ENCODE assay signal across 31 cellular contexts in genomic region chr3:55790596-55791350, GRCh38.
A peak's percentile ranks its signal among the peaks of the same experiment; 100 is the strongest.
DNase-seq lines count a peak whose midpoint lies in the region; ATAC-seq, FAIRE-seq and TF ChIP-seq lines count a peak whose summit lies in the region.
"Had no signal": no experiment of that assay in that cellular context is flagged by ENCODE, and none has a peak within 500 bp of the region (broad histone marks: within the 10 kb centered on the region; RNA-seq: fewer than 3 reads in every experiment).

No MANE protein-coding gene starts in this region.

- H3K9ac ChIP-seq in mesenchymal stem cell (ENCODE audit: low read length) = no peak overlapping the region

- no peak for FAIRE-seq in urothelium cell line (lab: Jason Lieb, UNC)
- FAIRE-seq: GM12892, H1, HepG2, islet of Langerhans had no signal

- no peak overlapping the region for H2BK5ac ChIP-seq in mesenchymal stem cell (ENCODE audit: low read depth, low read length, poor library complexity, severe bottlenecking)

- peak overlapping the region; percentile 95 to 96 for H3K18ac ChIP-seq in mesenchymal stem cell (ENCODE audit: low read depth in 1 of 2, low read length in 2 of 2)

- H2BK12ac ChIP-seq in mesenchymal stem cell (ENCODE audit: low read length in 2 of 2) = peak overlapping the region; percentile 99 to 100

- peak overlapping the region; percentile 99 for H4K91ac ChIP-seq in mesenchymal stem cell (ENCODE audit: low read length)

- H3K9me3 ChIP-seq in mesenchymal stem cell (ENCODE audit: control insufficient read depth, low read length) = no peaks in the 10 kb centered on the region
- no peaks in the 10 kb centered on the region for H3K9me3 ChIP-seq in esophagus squamous epithelium
- H3K9me3 ChIP-seq: body of pancreas had no signal

- H2AK5ac ChIP-seq in mesenchymal stem cell (ENCODE audit: low read length, severe bottlenecking) = no peak overlapping the region

- no peak overlapping the region for H3K23ac ChIP-seq in mesenchymal stem cell (ENCODE audit: low read length in 2 of 2)

- no peaks in the 10 kb centered on the region for H3K4me1 ChIP-seq in mesenchymal stem cell (ENCODE audit: control insufficient read depth, insufficient read depth, low read depth, low read length)
- no peaks in the 10 kb centered on the region for H3K4me1 ChIP-seq in esophagus squamous epithelium
- H3K4me1 ChIP-seq: body of pancreas, foreskin keratinocyte had no signal

- peak overlapping the region; percentile 98 for H4K8ac ChIP-seq in mesenchymal stem cell (ENCODE audit: low read length)

- no peak overlapping the region for H3K4me2 ChIP-seq in mesenchymal stem cell (ENCODE audit: low read length, poor library complexity, severe bottlenecking)
- H3K4me2 ChIP-seq: hepatocyte had no signal

- H3K4me3 ChIP-seq in mesenchymal stem cell (ENCODE audit: insufficient read depth in 1 of 2, low read depth in 1 of 2, low read length in 2 of 2) (no peak overlapping the region), esophagus squamous epithelium (no peak overlapping the region)
- H3K4me3 ChIP-seq: body of pancreas, hepatocyte had no signal

- peak overlapping the region; percentile 65 for H2BK120ac ChIP-seq in mesenchymal stem cell (ENCODE audit: low read depth, low read length)

- H3K14ac ChIP-seq in mesenchymal stem cell (ENCODE audit: low read length in 2 of 2) = peak overlapping the region in 1 of 2 experiments; percentile 91

- no peaks in the 10 kb centered on the region for H3K79me1 ChIP-seq in mesenchymal stem cell (replicated peaks; ENCODE audit: low read length, poor library complexity, severe bottlenecking)

- DNase-seq in H4 (ENCODE audit: low spot score) (peak; percentile 41), NCI-H2029 treated with DMSO at 0.1 percent for 48 hours (lab: John Stamatoyannopoulos, UW) (peak; percentile 4), amniotic epithelial cell (ENCODE audit: low read depth) (peak; percentile 23), mesenchymal stem cell (peak; percentile 60), urothelium cell line (ENCODE audit: low spot score) (no peak), esophagus squamous epithelium (lab: John Stamatoyannopoulos, UW) (no peak)
- DNase-seq: activated CD4-positive, alpha-beta memory T cell treated with anti-CD3 and anti-CD28 coated beads, Interleukin-2, amount 10 ng/mL, durations not matched to agents 7 days and 5 days; body of pancreas; C1 segment of cervical spinal cord; Calu3; cerebellar nuclear complex; foreskin keratinocyte; left ventricle myocardium superior; NCI-H1436; NCI-H2171; NCI-H510A treated with DMSO at 0.1 percent for 48 hours; NK-92 treated with Interleukin-12 subunit alpha and Interleukin-12 subunit beta, amount 100 ng/mL, for 24 hours; posterior cingulate gyrus; RPMI8226; stimulated activated CD4-positive, alpha-beta T cell treated with anti-CD3 and anti-CD28 coated beads, Interleukin-15, amount 100 ng/mL, for 24 hours; stimulated activated naive CD8-positive, alpha-beta T cell treated with anti-CD3 and anti-CD28 coated beads, Interleukin-15, Interleukin-2, amounts not matched to agents 100 U/mL and 50 U/mL, for 24 hours had no signal

- H3K36me3 ChIP-seq in mesenchymal stem cell (ENCODE audit: control insufficient read depth in 1 of 2, insufficient read depth in 2 of 2, low read depth in 1 of 2, low read length in 2 of 2) = no peaks in the 10 kb centered on the region
- no peaks in the 10 kb centered on the region for H3K36me3 ChIP-seq in esophagus squamous epithelium

- ATAC-seq in GM18498 (IDR thresholded peaks at IDR 0.05; ENCODE audit: unreplicated experiment) = no peak
- ATAC-seq in HG02973 (IDR thresholded peaks at IDR 0.05; ENCODE audit: unreplicated experiment) = no peak
- ATAC-seq: activated CD4-positive, CD25-positive, alpha-beta regulatory T cell treated with anti-CD3 and anti-CD28 coated beads, Interleukin-2, amount 50 U/mL, for 24 hours; body of pancreas; foreskin keratinocyte; HepG2; left ventricle myocardium superior; sciatic nerve; stimulated activated naive CD8-positive, alpha-beta T cell treated with anti-CD3 and anti-CD28 coated beads, Interleukin-15, Interleukin-2, amounts not matched to agents 100 U/mL and 50 U/mL, for 24 hours had no signal

- H3K27me3 ChIP-seq in mesenchymal stem cell (ENCODE audit: control insufficient read depth in 1 of 2, insufficient read depth in 1 of 2, low read length in 2 of 2) = no peaks in the 10 kb centered on the region
- no peaks in the 10 kb centered on the region for H3K27me3 ChIP-seq in esophagus squamous epithelium
- H3K27me3 ChIP-seq: body of pancreas, foreskin keratinocyte, hepatocyte had no signal

- H2AFZ ChIP-seq in mesenchymal stem cell (ENCODE audit: low read depth, low read length) = no peak overlapping the region
- H2AFZ ChIP-seq: hepatocyte had no signal

- H2BK15ac ChIP-seq in mesenchymal stem cell (ENCODE audit: low read depth, poor library complexity, severe bottlenecking) = no peak overlapping the region

- WGBS in mesenchymal stem cell = 40% methylated on average over 2 of the region's 3 CpGs
- 83 to 85% methylated on average over 3 of the region's 3 CpGs for WGBS in esophagus squamous epithelium, 2 donors

- no peak for TF ChIP-seq CTCF in esophagus squamous epithelium (IDR thresholded peaks at IDR 0.05)

- peak overlapping the region; percentile 98 to 99 for H3K4ac ChIP-seq in mesenchymal stem cell (ENCODE audit: low read depth in 1 of 2, low read length in 2 of 2)

- TF ChIP-seq POLR2A in esophagus squamous epithelium (IDR thresholded peaks at IDR 0.05) = no peak

- H3K27ac ChIP-seq in mesenchymal stem cell (ENCODE audit: low read length, poor library complexity, severe bottlenecking) = no peak overlapping the region
- H3K27ac ChIP-seq in esophagus squamous epithelium = no peak overlapping the region
- H3K27ac ChIP-seq: body of pancreas, foreskin keratinocyte, hepatocyte, HL-60 had no signal

- intact Hi-C loops in esophagus squamous epithelium (cut with DNase I) = no loop called here

Comparison
In these comparisons a context has a peak if more than half of its experiments do, and no peak if none do; other contexts are left out.
1. DNase-seq: peak in H4 (single experiment), NCI-H2029 treated with DMSO at 0.1 percent for 48 hours (single experiment), amniotic epithelial cell (single experiment) and mesenchymal stem cell (single experiment); none in urothelium cell line (single experiment) and esophagus squamous epithelium (single experiment).